ENCODE assay signal across 8 cellular contexts in genomic region chr5:91381774-91382492, GRCh38. TPM values are rescaled to one million over a fixed set of nuclear protein-coding genes. Genes with fewer than 3 reads are reported as not detected.
DNase-seq lines count a peak whose midpoint lies in the region; ATAC-seq and TF ChIP-seq lines count a peak whose summit lies in the region.

No MANE protein-coding gene starts in this region.

- peaks cover 7% of the 10 kb centered on the region for H3K36me3 ChIP-seq in mammary epithelial cell (ENCODE audit: insufficient read depth, low read length)

- no peak for ATAC-seq in HG02970 (IDR thresholded peaks at IDR 0.05; ENCODE audit: low FRiP score, unreplicated experiment)

- in situ Hi-C loops in mammary epithelial cell (cut with MboI; ENCODE audit: low sequenced_read_pairs in 2 of 2), result loop anchor here in 1 of 2 donors (5.0 to 25.0 kb wide), 4 partner anchors 160 to 520 kb away; no protein-coding TSS in a partner anchor

- H3K27ac Mint-ChIP-seq in HFFc6, result peak overlapping the region; percentile 99

- H3K4me2 ChIP-seq in mammary epithelial cell (ENCODE audit: insufficient read depth, low read depth, low read length), result peak overlapping the region; percentile 79

- H3K9me3 ChIP-seq in mammary epithelial cell (replicated peaks; ENCODE audit: insufficient read depth, low read length), result no peaks in the 10 kb centered on the region

- intact Hi-C loops in mammary epithelial cell (cut with micrococcal nuclease), result no loop called here

- H3K4me1 Mint-ChIP-seq in HFFc6 (ENCODE audit: low read depth), result peaks cover 42% of the 10 kb centered on the region

- CTCF ChIA-PET in mammary epithelial cell (lab: Charles Lee; ENCODE audit: low non-redundant PET), result no interaction called here

- H3K4me3 Mint-ChIP-seq in HFFc6, result peak overlapping the region; percentile 94

- H3K9ac ChIP-seq in mammary epithelial cell (ENCODE audit: insufficient read depth, low read length), result peak overlapping the region; percentile 100

- TF ChIP-seq CTCF in HFFc6 (IDR thresholded peaks at IDR 0.05) (no peak), mammary epithelial cell (conservative IDR thresholded peaks at IDR 0.05 in 1 of 2, IDR thresholded peaks at IDR 0.05 in 1 of 2; ENCODE audit: extremely low read depth in 1 of 2, insufficient read depth in 1 of 2, low read depth in 1 of 2, low read length in 2 of 2) (no peak)

- no TSS peak for BruUV-seq in mammary epithelial cell (replicated peaks; lab: Mats Ljungman, UMichigan)

- DNase-seq in DMS53 (lab: John Stamatoyannopoulos, UW) (peak; percentile 95), HFFc6 (peak; percentile 91), NCI-H2081 treated with DMSO at 0.1 percent for 48 hours (lab: John Stamatoyannopoulos, UW) (peak; percentile 26), UCSD-AML1 (lab: John Stamatoyannopoulos, UW; ENCODE audit: unreplicated experiment) (peak; percentile 59), mammary epithelial cell (peak; percentile 82), iPS-NIHi7 (ENCODE audit: extremely low spot score) (peak; percentile 30)

- H3K4me1 ChIP-seq in mammary epithelial cell (ENCODE audit: insufficient read depth, low read length), result peaks cover 5% of the 10 kb centered on the region

- WGBS in mammary epithelial cell (ENCODE audit: low coverage, missing lambda C conversion rate), result 2% methylated on average over 11 of the region's 11 CpGs

- H3K9me3 Mint-ChIP-seq in HFFc6, result no peaks in the 10 kb centered on the region

- peak overlapping the region; percentile 65 to 100 (median 91) for H3K4me3 ChIP-seq in mammary epithelial cell (replicated peaks in 1 of 3; ENCODE audit: insufficient read depth in 1 of 3, low read depth in 2 of 3, low read length in 3 of 3)
- H3K4me3 ChIP-seq in skin epidermis, result peak overlapping the region; percentile 61 to 84 (median 69)

- dilution Hi-C loops in mammary epithelial cell (cut with HindIII; ENCODE audit: low sequenced_read_pairs), result loop anchor here (5.0 kb wide), 3 partner anchors 70 to 155 kb away; no protein-coding TSS in a partner anchor

- H3K79me2 ChIP-seq in mammary epithelial cell (ENCODE audit: insufficient read depth, low read length), result peaks cover 53% of the 10 kb centered on the region

- H3K27me3 ChIP-seq in mammary epithelial cell (ENCODE audit: insufficient read depth, low read length), result no peaks in the 10 kb centered on the region

- H4K20me1 ChIP-seq in mammary epithelial cell (ENCODE audit: insufficient read depth, low read length), result no peaks in the 10 kb centered on the region

- H3K36me3 Mint-ChIP-seq in HFFc6 (ENCODE audit: low read depth), result peaks cover 44% of the 10 kb centered on the region

- peak overlapping the region; percentile 100 for H3K27ac ChIP-seq in mammary epithelial cell (ENCODE audit: insufficient read depth, low read depth, low read length)
- peak overlapping the region; percentile 62 to 100 (median 97) for H3K27ac ChIP-seq in skin epidermis

- no peak overlapping the region for H2AFZ ChIP-seq in mammary epithelial cell (ENCODE audit: low read depth, low read length)

- peaks cover 15% of the 10 kb centered on the region for H3K27me3 Mint-ChIP-seq in HFFc6 (ENCODE audit: insufficient read depth)

RNA-seq across cellular contexts. Expression of gene ARRDC3, which starts 1.2 kb away (rescaled TPM):
- 10 to 100 TPM; 26.2 to 45.0 (median 38.1) TPM for total RNA-seq in HFFc6 (2021; fragmentation: NEBNext Ultra II Directional; extraction: Animal tissue kit (Norgen Biotek cat#: 25700))
- 10 to 100 TPM; 26.2 to 48.3 TPM for total RNA-seq in mammary epithelial cell
- 6.5 TPM for polyA plus RNA-seq in mammary epithelial cell
- polyA minus RNA-seq in mammary epithelial cell, result 39.7 TPM

Comparison
In these comparisons a context has a peak if more than half of its experiments do, and no peak if none do; other contexts are left out.
1. DNase-seq: peak in every context shown above with its lines; median percentile 95 in DMS53; 91 in HFFc6; 82 in mammary epithelial cell; 59 in UCSD-AML1; 30 in iPS-NIHi7; 26 in NCI-H2081 treated with DMSO at 0.1 percent for 48 hours.